In genomic region chr10:131943021-131943814, GRCh38 we compare ENCODE assay signal across 1 cellular context.
TF ChIP-seq lines count a peak whose summit lies in the region.

No MANE protein-coding gene starts in this region.

TF ChIP-seq in HepG2, 621 proteins besides CTCF, POLR2A, EP300 and RAD21 (continued from another document):
- TF ChIP-seq, protein P1, sequence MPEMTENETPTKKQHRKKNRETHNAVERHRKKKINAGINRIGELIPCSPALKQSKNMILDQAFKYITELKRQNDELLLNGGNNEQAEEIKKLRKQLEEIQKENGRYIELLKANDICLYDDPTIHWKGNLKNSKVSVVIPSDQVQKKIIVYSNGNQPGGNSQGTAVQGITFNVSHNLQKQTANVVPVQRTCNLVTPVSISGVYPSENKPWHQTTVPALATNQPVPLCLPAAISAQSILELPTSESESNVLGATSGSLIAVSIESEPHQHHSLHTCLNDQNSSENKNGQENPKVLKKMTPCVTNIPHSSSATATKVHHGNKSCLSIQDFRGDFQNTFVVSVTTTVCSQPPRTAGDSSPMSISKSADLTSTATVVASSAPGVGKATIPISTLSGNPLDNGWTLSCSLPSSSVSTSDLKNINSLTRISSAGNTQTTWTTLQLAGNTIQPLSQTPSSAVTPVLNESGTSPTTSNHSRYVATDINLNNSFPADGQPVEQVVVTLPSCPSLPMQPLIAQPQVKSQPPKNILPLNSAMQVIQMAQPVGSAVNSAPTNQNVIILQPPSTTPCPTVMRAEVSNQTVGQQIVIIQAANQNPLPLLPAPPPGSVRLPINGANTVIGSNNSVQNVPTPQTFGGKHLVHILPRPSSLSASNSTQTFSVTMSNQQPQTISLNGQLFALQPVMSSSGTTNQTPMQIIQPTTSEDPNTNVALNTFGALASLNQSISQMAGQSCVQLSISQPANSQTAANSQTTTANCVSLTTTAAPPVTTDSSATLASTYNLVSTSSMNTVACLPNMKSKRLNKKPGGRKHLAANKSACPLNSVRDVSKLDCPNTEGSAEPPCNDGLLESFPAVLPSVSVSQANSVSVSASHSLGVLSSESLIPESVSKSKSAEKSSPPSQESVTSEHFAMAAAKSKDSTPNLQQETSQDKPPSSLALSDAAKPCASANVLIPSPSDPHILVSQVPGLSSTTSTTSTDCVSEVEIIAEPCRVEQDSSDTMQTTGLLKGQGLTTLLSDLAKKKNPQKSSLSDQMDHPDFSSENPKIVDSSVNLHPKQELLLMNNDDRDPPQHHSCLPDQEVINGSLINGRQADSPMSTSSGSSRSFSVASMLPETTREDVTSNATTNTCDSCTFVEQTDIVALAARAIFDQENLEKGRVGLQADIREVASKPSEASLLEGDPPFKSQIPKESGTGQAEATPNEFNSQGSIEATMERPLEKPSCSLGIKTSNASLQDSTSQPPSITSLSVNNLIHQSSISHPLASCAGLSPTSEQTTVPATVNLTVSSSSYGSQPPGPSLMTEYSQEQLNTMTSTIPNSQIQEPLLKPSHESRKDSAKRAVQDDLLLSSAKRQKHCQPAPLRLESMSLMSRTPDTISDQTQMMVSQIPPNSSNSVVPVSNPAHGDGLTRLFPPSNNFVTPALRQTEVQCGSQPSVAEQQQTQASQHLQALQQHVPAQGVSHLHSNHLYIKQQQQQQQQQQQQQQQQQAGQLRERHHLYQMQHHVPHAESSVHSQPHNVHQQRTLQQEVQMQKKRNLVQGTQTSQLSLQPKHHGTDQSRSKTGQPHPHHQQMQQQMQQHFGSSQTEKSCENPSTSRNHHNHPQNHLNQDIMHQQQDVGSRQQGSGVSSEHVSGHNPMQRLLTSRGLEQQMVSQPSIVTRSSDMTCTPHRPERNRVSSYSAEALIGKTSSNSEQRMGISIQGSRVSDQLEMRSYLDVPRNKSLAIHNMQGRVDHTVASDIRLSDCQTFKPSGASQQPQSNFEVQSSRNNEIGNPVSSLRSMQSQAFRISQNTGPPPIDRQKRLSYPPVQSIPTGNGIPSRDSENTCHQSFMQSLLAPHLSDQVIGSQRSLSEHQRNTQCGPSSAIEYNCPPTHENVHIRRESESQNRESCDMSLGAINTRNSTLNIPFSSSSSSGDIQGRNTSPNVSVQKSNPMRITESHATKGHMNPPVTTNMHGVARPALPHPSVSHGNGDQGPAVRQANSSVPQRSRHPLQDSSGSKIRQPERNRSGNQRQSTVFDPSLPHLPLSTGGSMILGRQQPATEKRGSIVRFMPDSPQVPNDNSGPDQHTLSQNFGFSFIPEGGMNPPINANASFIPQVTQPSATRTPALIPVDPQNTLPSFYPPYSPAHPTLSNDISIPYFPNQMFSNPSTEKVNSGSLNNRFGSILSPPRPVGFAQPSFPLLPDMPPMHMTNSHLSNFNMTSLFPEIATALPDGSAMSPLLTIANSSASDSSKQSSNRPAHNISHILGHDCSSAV (CRISPR knock-in tag; IDR thresholded peaks at IDR 0.05; ENCODE audit: borderline replicate concordance) = no peak
- peak; percentile 59 for TF ChIP-seq STAG1 (CRISPR knock-in tag; IDR thresholded peaks at IDR 0.05)
- TF ChIP-seq TFAP4 (IDR thresholded peaks at IDR 0.05; ENCODE audit: borderline replicate concordance, low read depth) = peak; percentile 44; the same call in 1 of the 2 replicates
- TF ChIP-seq ZNF687 (CRISPR knock-in tag; IDR thresholded peaks at IDR 0.05) = 0 out of 2 replicates have a peak, but pooled peaks have one; percentile 18
- peak; percentile 74; the same call in 1 of the 2 replicates for TF ChIP-seq ZSCAN25 (CRISPR knock-in tag; IDR thresholded peaks at IDR 0.05)
- TF ChIP-seq SMC3 (IDR thresholded peaks at IDR 0.05; ENCODE audit: low read length) = 0 out of 2 replicates have a peak, but pooled peaks have one; percentile 11
